ENCODE assay signal across 8 cellular contexts in the genomic region with DNA sequence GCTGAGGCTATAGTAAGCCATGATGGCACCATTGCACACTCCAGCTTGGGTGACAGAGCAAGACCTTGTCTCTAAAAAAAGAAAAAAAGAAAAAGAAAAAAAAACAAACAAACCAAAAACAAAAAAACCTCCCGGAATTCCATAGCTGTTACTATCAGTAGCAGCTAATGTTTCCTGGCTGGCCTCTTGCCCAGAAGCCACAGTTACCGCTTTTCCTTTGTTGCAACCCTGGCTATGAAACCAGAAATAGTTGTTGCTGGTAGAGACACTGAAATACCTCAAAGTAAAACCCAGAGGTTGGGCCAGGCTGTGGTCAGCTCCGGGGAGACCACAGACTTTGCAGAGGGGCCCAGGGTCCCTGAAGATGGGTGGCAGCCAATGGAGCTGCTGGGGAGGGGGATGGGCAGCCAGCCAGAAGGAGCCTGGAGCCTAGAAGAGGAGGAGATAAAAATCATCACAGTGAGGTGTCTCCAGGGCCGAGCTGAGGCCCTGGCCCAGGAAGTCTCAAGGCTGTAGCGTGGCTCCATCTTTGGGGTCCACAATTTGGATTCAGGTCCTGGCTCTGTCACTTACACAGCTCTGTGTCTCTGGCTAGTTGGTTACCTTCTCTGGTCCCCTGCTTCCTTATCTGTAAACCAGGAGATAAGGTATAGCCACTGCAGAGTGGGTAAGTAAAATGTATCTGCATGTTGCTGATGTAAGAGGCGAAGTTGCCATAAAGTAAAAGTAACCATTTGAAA. TPM values are rescaled to one million over a fixed set of nuclear protein-coding genes. Genes with fewer than 3 reads are reported as not detected.
DNase-seq lines count a peak whose midpoint lies in the region; ATAC-seq and TF ChIP-seq lines count a peak whose summit lies in the region.

No MANE protein-coding gene starts in this region.

- POLR2A ChIA-PET in activated B cell treated with CpG ODN at 0.5 μM for 24 hours (lab: Charles Lee), result interaction anchor here (0.6 kb wide), 1 partner anchor 95 kb away, joined by 3 read pairs; no protein-coding TSS in a partner anchor

- H3K36me3 Mint-ChIP-seq in activated B cell treated with CpG ODN at 0.5 μM for 24 hours (ENCODE audit: low read depth), result no peaks in the 10 kb centered on the region

- CTCF ChIA-PET in activated B cell treated with CpG ODN at 0.5 μM for 24 hours (lab: Charles Lee), result no interaction called here

- no peak overlapping the region for H3K4me3 ChIP-seq in fibroblast of villous mesenchyme (ENCODE audit: low read depth, low read length)

- no peaks in the 10 kb centered on the region for H3K9me3 Mint-ChIP-seq in activated B cell treated with CpG ODN at 0.5 μM for 24 hours

- no peak for ATAC-seq in activated B cell treated with CpG ODN at 0.5 μM for 24 hours (ENCODE audit: low read depth)
- ATAC-seq in GM21367 (IDR thresholded peaks at IDR 0.05; ENCODE audit: unreplicated experiment), result no peak

- peak overlapping the region; percentile 71 for H3K27ac Mint-ChIP-seq in activated B cell treated with CpG ODN at 0.5 μM for 24 hours

- no peak for TF ChIP-seq CTCF in activated B cell treated with CpG ODN at 0.5 μM for 24 hours (IDR thresholded peaks at IDR 0.05)
- TF ChIP-seq CTCF in fibroblast of villous mesenchyme (IDR thresholded peaks at IDR 0.05; ENCODE audit: insufficient read depth, low read depth, low read length), result no peak

- H3K4me3 Mint-ChIP-seq in activated B cell treated with CpG ODN at 0.5 μM for 24 hours, result no peak overlapping the region

- intact Hi-C loops in activated B cell treated with CpG ODN at 0.5 μM for 24 hours (cut with micrococcal nuclease), result loop anchor here (5.0 kb wide), 3 partner anchors 112 to 442 kb away; a partner anchor contains a TSS

- H3K4me1 Mint-ChIP-seq in activated B cell treated with CpG ODN at 0.5 μM for 24 hours, result peaks cover 27% of the 10 kb centered on the region

- no peaks in the 10 kb centered on the region for H3K27me3 Mint-ChIP-seq in activated B cell treated with CpG ODN at 0.5 μM for 24 hours

- DNase-seq in GM04504 (ENCODE audit: low read depth), result peak; percentile 91
- peak; percentile 19 for DNase-seq in NCI-H146 (lab: John Stamatoyannopoulos, UW)
- DNase-seq in activated B cell treated with CpG ODN at 0.5 μM for 24 hours, result no peak
- peak; percentile 95 for DNase-seq in fibroblast of villous mesenchyme (ENCODE audit: low read depth)
- DNase-seq in occipital lobe (lab: John Stamatoyannopoulos, UW), result peak; percentile 16
- no peak for DNase-seq in activated CD4-positive, CD25-positive, alpha-beta regulatory T cell (lab: John Stamatoyannopoulos, UW)
- no peak for DNase-seq in activated naive CD4-positive, alpha-beta T cell treated with anti-CD3 and anti-CD28 coated beads, Interleukin-2, amount 50 U/mL, for 16 hours

RNA-seq across cellular contexts. Expression of a gene that starts 3.4 kb away (rescaled TPM):
- 10.3 and 14.4 TPM in 2 replicates for total RNA-seq in activated B cell treated with CpG ODN at 0.5 μM for 24 hours
- 2.6 and 3.5 TPM in 2 replicates for total RNA-seq in fibroblast of villous mesenchyme
- 1.9 TPM for total RNA-seq in occipital lobe

RNA-seq across cellular contexts. Expression of a gene that starts 45.4 kb away (rescaled TPM):
- 198 and 202 TPM in 2 replicates for total RNA-seq in activated B cell treated with CpG ODN at 0.5 μM for 24 hours
- 189 and 210 TPM in 2 replicates for total RNA-seq in fibroblast of villous mesenchyme
- total RNA-seq in occipital lobe, result 63.0 TPM

Comparison
In these comparisons a context has a peak if more than half of its experiments do, and no peak if none do; other contexts are left out.
1. DNase-seq: peak in GM04504 (single experiment), NCI-H146 (single experiment), fibroblast of villous mesenchyme (single experiment) and occipital lobe (single experiment); none in activated B cell treated with CpG ODN at 0.5 μM for 24 hours (single experiment), activated CD4-positive, CD25-positive, alpha-beta regulatory T cell (0 of 4) and activated naive CD4-positive, alpha-beta T cell treated with anti-CD3 and anti-CD28 coated beads, Interleukin-2, amount 50 U/mL, for 16 hours (single experiment).